In the genomic region with DNA sequence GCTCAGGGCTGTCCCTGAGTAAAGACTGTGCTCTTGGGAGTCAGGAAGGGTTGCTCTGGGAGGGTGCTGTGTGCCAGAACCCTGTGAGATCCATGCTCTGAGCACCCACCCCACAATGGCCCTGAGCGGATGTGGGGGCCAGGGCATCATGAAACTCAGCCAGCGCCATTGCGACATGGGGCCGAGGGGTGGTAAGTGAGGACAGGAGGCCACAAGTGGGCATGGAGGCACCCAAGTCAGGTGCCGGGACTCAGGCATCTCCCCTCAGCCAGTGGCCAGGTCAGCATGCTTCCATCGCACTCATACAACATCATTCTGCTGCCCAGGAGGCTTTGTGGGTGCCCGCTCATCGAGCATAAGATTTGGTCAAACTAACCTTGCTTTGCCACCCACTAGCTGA, we compare ENCODE assay signal across 8 cellular contexts. TPM values are rescaled to one million over a fixed set of nuclear protein-coding genes. Genes with fewer than 3 reads are reported as not detected.
"Had no signal": no experiment of that assay in that cellular context is flagged by ENCODE, and none has a peak within 500 bp of the region (broad histone marks: within the 10 kb centered on the region; RNA-seq: fewer than 3 reads in every experiment).

No MANE protein-coding gene starts in this region.

- H3K4me1 Mint-ChIP-seq: GM23338 had no signal

- H2AFZ ChIP-seq: GM23338 had no signal

- H3K9me3 Mint-ChIP-seq: GM23338, H9, IgD-negative memory B cell had no signal

- H3K4me2 ChIP-seq: GM23338 had no signal

- H3K4me3 Mint-ChIP-seq: GM23338, H9, IgD-negative memory B cell had no signal

- H3K27ac Mint-ChIP-seq: GM23338, H9, IgD-negative memory B cell had no signal

- DNase-seq: H9, HCEC 1CT had no signal

- H3K4me3 ChIP-seq: GM23338 had no signal

- FAIRE-seq: H1, H54, HTR-8/SVneo had no signal

RNA-seq across cellular contexts. Expression of a gene that starts 19.6 kb away (rescaled TPM):
- total RNA-seq: HT-29 had no signal
- polyA plus RNA-seq: IgD-negative memory B cell had no signal
